Comparison of ENCODE assay signal across 8 cellular contexts in the genomic region with DNA sequence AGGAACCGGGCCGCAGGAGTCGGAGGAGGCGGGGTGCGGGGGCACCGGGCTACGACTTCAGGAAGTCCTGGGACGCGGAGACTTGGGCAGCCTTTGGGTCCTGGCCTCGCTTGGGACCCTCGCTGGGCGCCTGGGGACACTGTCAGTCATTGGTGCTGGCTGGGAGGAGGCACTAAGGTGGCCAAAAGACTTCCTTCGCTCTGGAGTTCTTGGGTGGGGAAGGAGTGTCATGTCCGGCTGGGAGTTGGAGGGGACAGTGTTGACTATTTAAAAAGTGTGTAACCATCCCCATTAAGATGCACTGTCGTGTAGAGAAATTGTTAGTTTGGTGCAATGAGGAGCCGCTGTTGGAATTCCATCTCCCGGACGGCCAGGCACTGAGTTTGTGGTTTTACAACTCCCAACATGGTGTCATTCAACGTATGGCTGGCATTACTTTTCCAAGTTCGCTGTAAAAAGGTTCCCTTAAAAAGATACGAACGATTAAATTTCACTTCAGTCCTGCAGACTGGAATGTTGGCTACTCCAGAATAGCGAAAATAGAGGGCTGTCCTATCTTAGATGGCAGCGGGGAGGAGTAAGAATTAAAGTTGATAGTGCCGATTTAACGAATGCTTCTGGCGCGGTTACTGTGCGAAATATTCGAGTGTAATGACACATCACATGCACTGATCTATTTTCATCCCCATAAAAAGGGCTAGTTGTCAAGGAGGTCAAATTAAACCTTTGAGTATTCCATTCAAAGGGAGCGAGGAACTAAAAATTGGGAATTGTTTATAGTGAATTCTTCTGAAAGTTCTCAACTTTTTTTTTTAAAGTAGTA. TPM values are rescaled to one million over a fixed set of nuclear protein-coding genes. Genes with fewer than 3 reads are reported as not detected.
DNase-seq lines count a peak whose midpoint lies in the region; ATAC-seq lines count a peak whose summit lies in the region.

No MANE protein-coding gene starts in this region.

- DNase-seq in AG08396 (ENCODE audit: low spot score) (peak; percentile 45), SJCRH30 (peak; percentile 12 to 43), myocyte (ENCODE audit: low read depth) (peak; percentile 42), COLO829 (ENCODE audit: low spot score) (no peak), amniotic stem cell (lab: John Stamatoyannopoulos, UW) (no peak)
- no peak for DNase-seq in stimulated activated naive CD4-positive, alpha-beta T cell treated with Interleukin-2 at 50 U/mL for 16 hours (lab: John Stamatoyannopoulos, UW)

- no peaks in the 10 kb centered on the region for H3K36me3 ChIP-seq in SJCRH30
- no peaks in the 10 kb centered on the region for H3K36me3 ChIP-seq in endocrine pancreas (ENCODE audit: control insufficient read depth, insufficient read depth, low read length)

- H3K4me3 ChIP-seq in SJCRH30 (peak overlapping the region; percentile 94), endocrine pancreas (ENCODE audit: control insufficient read depth, insufficient read depth, low read length) (peak overlapping the region; percentile 97)

- H3K4me1 ChIP-seq in SJCRH30 = no peaks in the 10 kb centered on the region; the same call in 1 of the 2 replicates
- H3K4me1 ChIP-seq in endocrine pancreas (ENCODE audit: control insufficient read depth, insufficient read depth, low read length) = peaks cover 32% of the 10 kb centered on the region

- H3K9me3 ChIP-seq in SJCRH30 (replicated peaks) = no peaks in the 10 kb centered on the region
- H3K9me3 ChIP-seq in endocrine pancreas (ENCODE audit: control insufficient read depth, low read length) = no peaks in the 10 kb centered on the region

- H3K9ac ChIP-seq in endocrine pancreas (ENCODE audit: control insufficient read depth, insufficient read depth, low read length) = peak overlapping the region; percentile 98

- peak overlapping the region; percentile 75 for H3K27ac ChIP-seq in SJCRH30

- ATAC-seq in GM19452 (IDR thresholded peaks at IDR 0.05; ENCODE audit: unreplicated experiment) = peak; percentile 1

- no peaks in the 10 kb centered on the region for H3K27me3 ChIP-seq in SJCRH30
- H3K27me3 ChIP-seq in endocrine pancreas (ENCODE audit: control insufficient read depth, insufficient read depth, low read length) = no peaks in the 10 kb centered on the region

RNA-seq across cellular contexts. Expression of a gene that starts 0.8 kb away (rescaled TPM):
- total RNA-seq in SJCRH30 (2014; rRNA removed; shearing (Covaris generic)) = 22.5 and 24.1 TPM in 2 replicates
- total RNA-seq in myocyte = 33.9 and 42.5 TPM in 2 replicates
- polyA plus RNA-seq in myocyte (2012) = 19.3 TPM

RNA-seq across cellular contexts. Expression of a gene that starts 33.3 kb away (rescaled TPM):
- 39.1 and 47.6 TPM in 2 replicates for total RNA-seq in SJCRH30 (2014; rRNA removed; shearing (Covaris generic))
- 23.0 and 27.9 TPM in 2 replicates for total RNA-seq in myocyte
- 23.0 TPM for polyA plus RNA-seq in myocyte (2012)

Comparison
In these comparisons a context has a peak if more than half of its experiments do, and no peak if none do; other contexts are left out.
1. DNase-seq: peak in AG08396 (single experiment), SJCRH30 (2 of 2) and myocyte (single experiment); none in COLO829 (single experiment), amniotic stem cell (single experiment) and stimulated activated naive CD4-positive, alpha-beta T cell treated with Interleukin-2 at 50 U/mL for 16 hours (single experiment).